ENCODE assay signal across 1 cellular context in genomic region chr11:5224538-5225479, GRCh38.
TF ChIP-seq lines count a peak whose summit lies in the region.

No MANE protein-coding gene starts in this region.

TF ChIP-seq in H1, 55 proteins besides CTCF, POLR2A, EP300 and RAD21:
- TF ChIP-seq GTF2F1 (IDR thresholded peaks at IDR 0.05; ENCODE audit: borderline replicate concordance, low read depth, low read length), result no peak
- TF ChIP-seq ATF3 (IDR thresholded peaks at IDR 0.05; ENCODE audit: insufficient read depth, low read depth, low read length), result no peak
- TF ChIP-seq HDAC6 (IDR thresholded peaks at IDR 0.05; ENCODE audit: low read depth, low read length), result no peak
- no peak for TF ChIP-seq SP2 (IDR thresholded peaks at IDR 0.05; ENCODE audit: low read length)
- no peak for TF ChIP-seq PHF8 (conservative IDR thresholded peaks at IDR 0.05; ENCODE audit: low read depth, low read length)
- no peak for TF ChIP-seq TEAD4 (IDR thresholded peaks at IDR 0.05; ENCODE audit: low read depth, low read length)
- TF ChIP-seq TCF12 (IDR thresholded peaks at IDR 0.05; ENCODE audit: low read depth, low read length), result no peak
- no peak for TF ChIP-seq RXRA (IDR thresholded peaks at IDR 0.05; ENCODE audit: insufficient read depth, low read depth, low read length)
- no peak for TF ChIP-seq SIRT6 (IDR thresholded peaks at IDR 0.05; ENCODE audit: low read length)
- TF ChIP-seq NANOG (IDR thresholded peaks at IDR 0.05; ENCODE audit: insufficient read depth, low read depth, low read length, poor library complexity, severe bottlenecking), result no peak
- no peak for TF ChIP-seq MAFK (IDR thresholded peaks at IDR 0.05; ENCODE audit: low read depth, low read length)
- TF ChIP-seq E2F6 (IDR thresholded peaks at IDR 0.05), result no peak
- no peak for TF ChIP-seq CREB1 (IDR thresholded peaks at IDR 0.05)
- no peak for TF ChIP-seq CBX5 (IDR thresholded peaks at IDR 0.05; ENCODE audit: low read depth, low read length)
- no peak for TF ChIP-seq USF2 (IDR thresholded peaks at IDR 0.05; ENCODE audit: low read length)
- TF ChIP-seq FOSL1 (IDR thresholded peaks at IDR 0.05; ENCODE audit: insufficient read depth, low read depth, low read length), result no peak
- TF ChIP-seq SP4 (IDR thresholded peaks at IDR 0.05; ENCODE audit: low read length), result no peak
- no peak for TF ChIP-seq CBX8 (IDR thresholded peaks at IDR 0.05; ENCODE audit: borderline replicate concordance, low read depth, low read length)
- TF ChIP-seq JUND (IDR thresholded peaks at IDR 0.05; ENCODE audit: low read length), result no peak
- no peak for TF ChIP-seq ZNF274 (IDR thresholded peaks at IDR 0.05; ENCODE audit: borderline replicate concordance, extremely low read depth, low read length)
TF ChIP-seq in H1: peak in this region for 0.
